Comparison of ENCODE assay signal across 23 cellular contexts in genomic region chr6:157571995-157572394, GRCh38.
DNase-seq lines count a peak whose midpoint lies in the region; ATAC-seq, FAIRE-seq and TF ChIP-seq lines count a peak whose summit lies in the region.
"Had no signal": no experiment of that assay in that cellular context is flagged by ENCODE, and none has a peak within 500 bp of the region (broad histone marks: within the 10 kb centered on the region; RNA-seq: fewer than 3 reads in every experiment).

No MANE protein-coding gene starts in this region.

- H3K9me3 Mint-ChIP-seq in IgD-negative memory B cell: no peaks in the 10 kb centered on the region
- no peaks in the 10 kb centered on the region for H3K9me3 Mint-ChIP-seq in memory B cell
- no peaks in the 10 kb centered on the region for H3K9me3 Mint-ChIP-seq in stimulated activated memory B cell treated with anti-CD40 and anti-IgM and Interleukin-4, amounts not matched to agents 10 μg/mL and 1 μg/mL and 100 μg/mL, for 72 hours
- H3K9me3 Mint-ChIP-seq: CD4-positive, alpha-beta T cell had no signal

- no peak for ATAC-seq in memory B cell (ENCODE audit: low read depth)
- no peak for ATAC-seq in stimulated activated memory B cell treated with anti-CD40 and anti-IgM and Interleukin-4, amounts not matched to agents 10 μg/mL and 1 μg/mL and 100 μg/mL, for 72 hours
- ATAC-seq in GM19035 (IDR thresholded peaks at IDR 0.05; ENCODE audit: unreplicated experiment): no peak
- ATAC-seq: A549, HepG2, Right ventricle myocardium inferior had no signal

- peak overlapping the region; percentile 71 for H3K4me2 ChIP-seq in DOHH2 (ENCODE audit: low read length)
- H3K4me2 ChIP-seq: A549 had no signal

- DNase-seq in memory B cell (ENCODE audit: low spot score in 2 of 2) (no peak), DMS153 (lab: John Stamatoyannopoulos, UW) (no peak), frontal cortex (ENCODE audit: low spot score in 2 of 2) (no peak)
- DNase-seq: BE2C; CD4-positive, alpha-beta T cell; GDM1; GM23248; H9; KBM-7; NCI-H2029 treated with DMSO at 0.1 percent for 48 hours; NCI-H2171; NCI-H345; NCI-H524; NCI-H774 had no signal

- H3F3A ChIP-seq in DOHH2 (ENCODE audit: control insufficient read depth, insufficient read depth): peaks cover 37% of the 10 kb centered on the region

- peak overlapping the region; percentile 90 for H3K27ac ChIP-seq in DOHH2 (ENCODE audit: low read depth, low read length)
- H3K27ac ChIP-seq: A549, GM23248, HL-60, SJSA1 had no signal

- H3K27me3 ChIP-seq in DOHH2 (ENCODE audit: control insufficient read depth, low read length): no peaks in the 10 kb centered on the region
- H3K27me3 ChIP-seq: BE2C, SJSA1 had no signal

- no peaks in the 10 kb centered on the region for H4K20me1 ChIP-seq in DOHH2 (ENCODE audit: control insufficient read depth, insufficient read depth, low read depth, low read length)

- H3K9me2 ChIP-seq in DOHH2 (replicated peaks; ENCODE audit: control insufficient read depth, low read length): no peaks in the 10 kb centered on the region

- no peaks in the 10 kb centered on the region for H3K36me3 ChIP-seq in DOHH2 (ENCODE audit: control insufficient read depth, low read length)
- H3K36me3 ChIP-seq: BE2C, SJSA1 had no signal

- H3K36me3 Mint-ChIP-seq in IgD-negative memory B cell (peaks cover 3% of the 10 kb centered on the region), memory B cell (peaks cover 9% of the 10 kb centered on the region)
- H3K36me3 Mint-ChIP-seq in stimulated activated memory B cell treated with anti-CD40 and anti-IgM and Interleukin-4, amounts not matched to agents 10 μg/mL and 1 μg/mL and 100 μg/mL, for 72 hours: peaks cover 24% of the 10 kb centered on the region

- peak overlapping the region; percentile 21 to 84 (median 34) for H3K27ac Mint-ChIP-seq in IgD-negative memory B cell
- H3K27ac Mint-ChIP-seq in memory B cell: peak overlapping the region; percentile 55
- peak overlapping the region; percentile 58 for H3K27ac Mint-ChIP-seq in stimulated activated memory B cell treated with anti-CD40 and anti-IgM and Interleukin-4, amounts not matched to agents 10 μg/mL and 1 μg/mL and 100 μg/mL, for 72 hours
- H3K27ac Mint-ChIP-seq: CD4-positive, alpha-beta T cell; H9 had no signal

- H3K27me3 Mint-ChIP-seq in IgD-negative memory B cell (peaks cover 2% of the 10 kb centered on the region), memory B cell (no peaks in the 10 kb centered on the region)
- H3K27me3 Mint-ChIP-seq in stimulated activated memory B cell treated with anti-CD40 and anti-IgM and Interleukin-4, amounts not matched to agents 10 μg/mL and 1 μg/mL and 100 μg/mL, for 72 hours: no peaks in the 10 kb centered on the region
- H3K27me3 Mint-ChIP-seq: CD4-positive, alpha-beta T cell had no signal

- peak overlapping the region; percentile 52 for H3K4me3 ChIP-seq in DOHH2 (ENCODE audit: low read length)
- H3K4me3 ChIP-seq: A549, GM23248, SJSA1 had no signal

- H3K9me3 ChIP-seq in DOHH2 (ENCODE audit: control insufficient read depth, insufficient read depth, low read length): peaks cover 5% of the 10 kb centered on the region; the same call in 1 of the 2 replicates
- H3K9me3 ChIP-seq: A549, BE2C, SJSA1 had no signal

- FAIRE-seq in frontal cortex (lab: Jason Lieb, UNC): no peak
- FAIRE-seq: A549, HepG2 had no signal

- H3K4me3 Mint-ChIP-seq in IgD-negative memory B cell: peak overlapping the region; percentile 64 to 86 (median 80)
- H3K4me3 Mint-ChIP-seq in memory B cell: peak overlapping the region; percentile 71
- peak overlapping the region; percentile 53 for H3K4me3 Mint-ChIP-seq in stimulated activated memory B cell treated with anti-CD40 and anti-IgM and Interleukin-4, amounts not matched to agents 10 μg/mL and 1 μg/mL and 100 μg/mL, for 72 hours
- H3K4me3 Mint-ChIP-seq: CD4-positive, alpha-beta T cell; H9 had no signal

- H3K4me1 ChIP-seq in DOHH2 (ENCODE audit: control insufficient read depth, low read length): peaks cover 56% of the 10 kb centered on the region
- H3K4me1 ChIP-seq: A549, BE2C, SJSA1 had no signal

- TF ChIP-seq CTCF in DOHH2 (IDR thresholded peaks at IDR 0.05; ENCODE audit: low read depth, low read length, poor library complexity, severe bottlenecking): no peak

- H3K79me2 ChIP-seq in DOHH2 (ENCODE audit: control insufficient read depth, low read length): no peaks in the 10 kb centered on the region

- H3K4me1 Mint-ChIP-seq in IgD-negative memory B cell (peaks cover 47 to 51% (median 47%) of the 10 kb centered on the region in 3 donors), memory B cell (peaks cover 29% of the 10 kb centered on the region)
- peaks cover 47% of the 10 kb centered on the region for H3K4me1 Mint-ChIP-seq in stimulated activated memory B cell treated with anti-CD40 and anti-IgM and Interleukin-4, amounts not matched to agents 10 μg/mL and 1 μg/mL and 100 μg/mL, for 72 hours
